In genomic region chr3:39147374-39147709, GRCh38 we compare ENCODE assay signal across 8 cellular contexts. TPM values are rescaled to one million over a fixed set of nuclear protein-coding genes. Genes with fewer than 3 reads are reported as not detected.
DNase-seq lines count a peak whose midpoint lies in the region; ATAC-seq, FAIRE-seq and TF ChIP-seq lines count a peak whose summit lies in the region.

No MANE protein-coding gene starts in this region.

- no peaks in the 10 kb centered on the region for H3K27me3 Mint-ChIP-seq in T-helper 1 cell treated with Interleukin-12 subunit alpha and Interleukin-12 subunit beta and Interleukin-4 antibody, amounts not matched to agents 30 μg/mL and 1 μg/mL, for 36 hours (ENCODE audit: low read depth)

- H3K9me3 ChIP-seq in RWPE2 (ENCODE audit: severe bottlenecking) (no peaks in the 10 kb centered on the region), gastroesophageal sphincter (no peaks in the 10 kb centered on the region)

- peak overlapping the region; percentile 96 for H3K4me3 Mint-ChIP-seq in T-helper 1 cell treated with Interleukin-12 subunit alpha and Interleukin-12 subunit beta and Interleukin-4 antibody, amounts not matched to agents 30 μg/mL and 1 μg/mL, for 36 hours

- ATAC-seq in RWPE2 (ENCODE audit: low read depth) = peak; percentile 23
- no peak for ATAC-seq in gastroesophageal sphincter
- no peak for ATAC-seq in esophagus mucosa

- H3K36me3 ChIP-seq in RWPE2 (ENCODE audit: low read depth) (peaks cover 40% of the 10 kb centered on the region), gastroesophageal sphincter (peaks cover 0 to 43% of the 10 kb centered on the region in 2 donors)

- no peak for TF ChIP-seq EP300 in gastroesophageal sphincter (IDR thresholded peaks at IDR 0.05)

- peaks cover 49% of the 10 kb centered on the region for H3K36me3 Mint-ChIP-seq in T-helper 1 cell treated with Interleukin-12 subunit alpha and Interleukin-12 subunit beta and Interleukin-4 antibody, amounts not matched to agents 30 μg/mL and 1 μg/mL, for 36 hours (ENCODE audit: low read depth)

- H3K27me3 ChIP-seq in RWPE2 (ENCODE audit: insufficient read depth, poor library complexity, severe bottlenecking) (no peaks in the 10 kb centered on the region), gastroesophageal sphincter (no peaks in the 10 kb centered on the region)

- H3K9me3 Mint-ChIP-seq in T-helper 1 cell treated with Interleukin-12 subunit alpha and Interleukin-12 subunit beta and Interleukin-4 antibody, amounts not matched to agents 30 μg/mL and 1 μg/mL, for 36 hours = no peaks in the 10 kb centered on the region

- no peak for TF ChIP-seq POLR2A in gastroesophageal sphincter (IDR thresholded peaks at IDR 0.05)

- FAIRE-seq in RCC 7860 (lab: Jason Lieb, UNC) = no peak

- TF ChIP-seq CTCF in RWPE2 (IDR thresholded peaks at IDR 0.05; ENCODE audit: poor library complexity, severe bottlenecking) (no peak), gastroesophageal sphincter (IDR thresholded peaks at IDR 0.05) (no peak)

- DNase-seq in T-helper 1 cell = no peak
- DNase-seq in RWPE2 (ENCODE audit: low spot score) = no peak
- no peak for DNase-seq in substantia nigra (lab: John Stamatoyannopoulos, UW)
- DNase-seq in RCC 7860 (ENCODE audit: low spot score) = no peak
- DNase-seq in NCI-H2107 (lab: John Stamatoyannopoulos, UW) = no peak

- H3K4me1 ChIP-seq in RWPE2 (ENCODE audit: insufficient read depth, poor library complexity, severe bottlenecking) = peaks cover 66% of the 10 kb centered on the region
- peaks cover 11 to 93% (median 62%) of the 10 kb centered on the region in 3 donors for H3K4me1 ChIP-seq in gastroesophageal sphincter

- peaks cover 65% of the 10 kb centered on the region for H3K4me1 Mint-ChIP-seq in T-helper 1 cell treated with Interleukin-12 subunit alpha and Interleukin-12 subunit beta and Interleukin-4 antibody, amounts not matched to agents 30 μg/mL and 1 μg/mL, for 36 hours (ENCODE audit: low read depth)

- H3K4me3 ChIP-seq in RWPE2 (ENCODE audit: severe bottlenecking) (no peak overlapping the region), gastroesophageal sphincter (peak overlapping the region in 1 of 2 donors; percentile 18)

- H3K27ac ChIP-seq in RWPE2 (ENCODE audit: poor library complexity, severe bottlenecking) (peak overlapping the region; percentile 98), gastroesophageal sphincter (peak overlapping the region; percentile 52 to 100 (median 99)), substantia nigra (ENCODE audit: low read depth, low read length, poor library complexity, severe bottlenecking) (peak overlapping the region; percentile 65)

- peak overlapping the region; percentile 97 for H3K27ac Mint-ChIP-seq in T-helper 1 cell treated with Interleukin-12 subunit alpha and Interleukin-12 subunit beta and Interleukin-4 antibody, amounts not matched to agents 30 μg/mL and 1 μg/mL, for 36 hours

- 0% methylated on average over 3 of the region's 5 CpGs; no CpG with 5 or more reads in 1 of the 2 donors for WGBS in gastroesophageal sphincter (ENCODE audit: low coverage in 1 of 2), 2 donors

RNA-seq across cellular contexts. Expression of gene CSRNP1, which starts 6.0 kb away (rescaled TPM):
- 10 to 100 TPM; 30.4 to 59.0 (median 40.8) TPM for total RNA-seq in gastroesophageal sphincter
- total RNA-seq in esophagus mucosa = 15.4 TPM

RNA-seq across cellular contexts. Expression of gene TTC21A, which starts 39.9 kb away (rescaled TPM):
- 1 to 10 TPM in 3 of 4 donors, under 1 TPM in 1; 0.54 to 8.5 (median 5.0) TPM for total RNA-seq in gastroesophageal sphincter
- 2.3 TPM for total RNA-seq in esophagus mucosa

RNA-seq across cellular contexts. Expression of gene GORASP1, which starts 39.9 kb away (rescaled TPM):
- 10 to 100 TPM; 48.5 to 82.5 (median 76.8) TPM for total RNA-seq in gastroesophageal sphincter
- 23.5 TPM for total RNA-seq in esophagus mucosa

RNA-seq across cellular contexts. Expression of gene XIRP1, which starts 45.1 kb away (rescaled TPM):
- under 1 TPM in 1 of 4 donors, not detected in 3; 0.40 TPM for total RNA-seq in gastroesophageal sphincter
- not detected for total RNA-seq in esophagus mucosa
